Comparison of ENCODE assay signal across 8 cellular contexts in genomic region chr1:66725885-66726665, GRCh38. TPM values are rescaled to one million over a fixed set of nuclear protein-coding genes. Genes with fewer than 3 reads are reported as not detected.
DNase-seq lines count a peak whose midpoint lies in the region; ATAC-seq and TF ChIP-seq lines count a peak whose summit lies in the region.

No MANE protein-coding gene starts in this region.

- in situ Hi-C loops in brain microvascular endothelial cell (cut with HindIII; ENCODE audit: low pct_ligation_motif_present, low sequenced_read_pairs), result no loop called here

- intact Hi-C loops in Right ventricle myocardium inferior (cut with DNase I), result loop anchor here (5.0 to 10.0 kb wide), 4 partner anchors 221 to 769 kb away; no protein-coding TSS in a partner anchor
- intact Hi-C loops in cardiac septum (cut with DNase I), result loop anchor here (5.0 kb wide), 2 partner anchors 279 to 474 kb away; no protein-coding TSS in a partner anchor

- H3K27ac Mint-ChIP-seq in immature natural killer cell, result no peak overlapping the region

- H3K36me3 Mint-ChIP-seq in immature natural killer cell, result no peaks in the 10 kb centered on the region

- no peaks in the 10 kb centered on the region for H3K36me3 ChIP-seq in brain microvascular endothelial cell (replicated peaks)

- ATAC-seq in Right ventricle myocardium inferior (peak; percentile 64), HG02678 (IDR thresholded peaks at IDR 0.05; ENCODE audit: unreplicated experiment) (peak; percentile 83)

- peak; percentile 96 for TF ChIP-seq CTCF in brain microvascular endothelial cell (IDR thresholded peaks at IDR 0.05; ENCODE audit: low read depth, low read length, missing control alignments)

- no peak overlapping the region for H3K4me3 ChIP-seq in brain microvascular endothelial cell (ENCODE audit: low read depth, low read length)

- peaks cover 0 to 5% of the 10 kb centered on the region in 2 donors for H3K4me1 Mint-ChIP-seq in immature natural killer cell

- H3K27ac ChIP-seq in brain microvascular endothelial cell, result no peak overlapping the region

- H3K9me3 Mint-ChIP-seq in immature natural killer cell, result no peaks in the 10 kb centered on the region

- H3K27me3 ChIP-seq in brain microvascular endothelial cell (replicated peaks), result no peaks in the 10 kb centered on the region

- no peak for DNase-seq in Right ventricle myocardium inferior (ENCODE audit: missing footprints)
- no peak for DNase-seq in cardiac septum (ENCODE audit: low spot score)
- peak; percentile 58 for DNase-seq in NCI-H1105 treated with DMSO at 0.1 percent for 48 hours (lab: John Stamatoyannopoulos, UW)
- peak; percentile 31 for DNase-seq in T-helper 9 cell
- DNase-seq in brain microvascular endothelial cell, result peak; percentile 72
- peak; percentile 34 to 45 (median 38) for DNase-seq in immature natural killer cell
- peak; percentile 15 to 37 (median 26) for DNase-seq in stimulated activated CD4-positive, alpha-beta T cell treated with anti-CD3 and anti-CD28 coated beads, Interleukin-1b, Interleukin-23, amount 100 ng/mL, for 24 hours (ENCODE audit: low read depth in 4 of 4, low spot score in 1 of 4)

- no peak overlapping the region for H3K4me3 Mint-ChIP-seq in immature natural killer cell

- H3K27me3 Mint-ChIP-seq in immature natural killer cell (ENCODE audit: low read depth in 3 of 3), result peaks cover 0 to 8% (median 7%) of the 10 kb centered on the region in 3 donors

RNA-seq across cellular contexts. Expression of gene DYNLT5, which starts 26.2 kb away (rescaled TPM):
- total RNA-seq in Right ventricle myocardium inferior (1.6 TPM), cardiac septum (4.0 TPM)
- not detected for polyA plus RNA-seq in immature natural killer cell

Comparison
In these comparisons a context has a peak if more than half of its experiments do, and no peak if none do; other contexts are left out.
1. DNase-seq: peak in NCI-H1105 treated with DMSO at 0.1 percent for 48 hours (single experiment), T-helper 9 cell (single experiment), brain microvascular endothelial cell (single experiment), immature natural killer cell (3 of 3) and stimulated activated CD4-positive, alpha-beta T cell treated with anti-CD3 and anti-CD28 coated beads, Interleukin-1b, Interleukin-23, amount 100 ng/mL, for 24 hours (4 of 4); none in Right ventricle myocardium inferior (single experiment) and cardiac septum (single experiment).